ENCODE assay signal across 18 cellular contexts in genomic region chr17:20174588-20175265, GRCh38.
DNase-seq lines count a peak whose midpoint lies in the region; ATAC-seq and TF ChIP-seq lines count a peak whose summit lies in the region.
"Had no signal": no experiment of that assay in that cellular context is flagged by ENCODE, and none has a peak within 500 bp of the region (broad histone marks: within the 10 kb centered on the region; RNA-seq: fewer than 3 reads in every experiment).

No MANE protein-coding gene starts in this region.

- H3K4me3 Mint-ChIP-seq in activated CD4-positive, alpha-beta memory T cell treated with anti-CD3 and anti-CD28 coated beads, Interleukin-2, amount 10 ng/mL, durations not matched to agents 7 days and 5 days = no peak overlapping the region
- H3K4me3 Mint-ChIP-seq: activated naive CD8-positive, alpha-beta T cell treated with anti-CD3 and anti-CD28 coated beads, Interleukin-2, amount 10 ng/mL, durations not matched to agents 7 days and 5 days; stimulated activated effector memory CD8-positive, alpha-beta T cell treated with anti-CD3 and anti-CD28 coated beads, Interleukin-12 subunit alpha, Interleukin-12 subunit beta, amount 100 ng/mL, for 72 hours had no signal

- H3K27me3 ChIP-seq in PC-9 (ENCODE audit: insufficient read depth, low read depth) (no peaks in the 10 kb centered on the region), osteoblast (ENCODE audit: insufficient read depth, low read length) (no peaks in the 10 kb centered on the region)
- H3K27me3 ChIP-seq: BLaER1 treated with 17β-estradiol and CSF1 and Interleukin-3, amounts not matched to agents 10 nM and 100 nM; heart right ventricle; pancreas had no signal

- no peaks in the 10 kb centered on the region for H4K20me1 ChIP-seq in PC-9 (ENCODE audit: insufficient read depth)
- H4K20me1 ChIP-seq in osteoblast (ENCODE audit: insufficient read depth, low read length) = no peaks in the 10 kb centered on the region
- H4K20me1 ChIP-seq in OCI-LY7 (ENCODE audit: insufficient read depth, low read length) = no peaks in the 10 kb centered on the region

- H3K4me1 ChIP-seq in PC-9 (replicated peaks; ENCODE audit: insufficient read depth) (peaks cover 69% of the 10 kb centered on the region), osteoblast (ENCODE audit: insufficient read depth, low read length) (peaks cover 47% of the 10 kb centered on the region), OCI-LY7 (ENCODE audit: insufficient read depth, low read length, poor library complexity, severe bottlenecking) (no peaks in the 10 kb centered on the region)
- H3K4me1 ChIP-seq: pancreas had no signal

- H3K36me3 ChIP-seq in PC-9 (ENCODE audit: low read depth) (no peaks in the 10 kb centered on the region), osteoblast (ENCODE audit: insufficient read depth, low read length) (no peaks in the 10 kb centered on the region), OCI-LY7 (ENCODE audit: insufficient read depth, low read length) (no peaks in the 10 kb centered on the region)
- H3K36me3 ChIP-seq: heart right ventricle, pancreas had no signal

- POLR2A ChIA-PET in PC-9 (lab: Charles Lee; ENCODE audit: unreplicated experiment) (interaction anchor here (0.6 kb wide), 1 partner anchor 678 kb away, joined by 6 read pairs; no protein-coding TSS in a partner anchor), OCI-LY7 (lab: Charles Lee) (no interaction called here)
- POLR2A ChIA-PET in activated CD4-positive, alpha-beta memory T cell treated with anti-CD3 and anti-CD28 coated beads, Interleukin-2, amount 10 ng/mL, durations not matched to agents 7 days and 5 days (lab: Charles Lee) = no interaction called here

- H3K27ac ChIP-seq in PC-9 (peak overlapping the region; percentile 74), osteoblast (ENCODE audit: low read depth, low read length) (peak overlapping the region; percentile 60), OCI-LY7 (ENCODE audit: low read depth, low read length, poor library complexity, severe bottlenecking) (no peak overlapping the region)
- H3K27ac ChIP-seq: BLaER1 treated with 17β-estradiol and CSF1 and Interleukin-3, amounts not matched to agents 10 nM and 100 nM; heart right ventricle; pancreas had no signal

- intact Hi-C loops in PC-9 (cut with micrococcal nuclease; ENCODE audit: unreplicated experiment) (loop anchor here (5.0 kb wide), 1 partner anchor 33 kb away; no protein-coding TSS in a partner anchor), OCI-LY7 (cut with micrococcal nuclease; ENCODE audit: unreplicated experiment) (no loop called here)

- peaks cover 51% of the 10 kb centered on the region for H3F3A ChIP-seq in PC-9 (ENCODE audit: insufficient read depth, low read depth)

- no peaks in the 10 kb centered on the region for H3K4me1 Mint-ChIP-seq in activated CD4-positive, alpha-beta memory T cell treated with anti-CD3 and anti-CD28 coated beads, Interleukin-2, amount 10 ng/mL, durations not matched to agents 7 days and 5 days
- H3K4me1 Mint-ChIP-seq: activated naive CD8-positive, alpha-beta T cell treated with anti-CD3 and anti-CD28 coated beads, Interleukin-2, amount 10 ng/mL, durations not matched to agents 7 days and 5 days; stimulated activated effector memory CD8-positive, alpha-beta T cell treated with anti-CD3 and anti-CD28 coated beads, Interleukin-12 subunit alpha, Interleukin-12 subunit beta, amount 100 ng/mL, for 72 hours had no signal

- H3K9me2 ChIP-seq in PC-9 (ENCODE audit: insufficient read depth) (no peaks in the 10 kb centered on the region), OCI-LY7 (ENCODE audit: insufficient read depth, low read length) (no peaks in the 10 kb centered on the region)

- H3K36me3 Mint-ChIP-seq in activated CD4-positive, alpha-beta memory T cell treated with anti-CD3 and anti-CD28 coated beads, Interleukin-2, amount 10 ng/mL, durations not matched to agents 7 days and 5 days (ENCODE audit: low read depth) = no peaks in the 10 kb centered on the region
- H3K36me3 Mint-ChIP-seq: activated naive CD8-positive, alpha-beta T cell treated with anti-CD3 and anti-CD28 coated beads, Interleukin-2, amount 10 ng/mL, durations not matched to agents 7 days and 5 days; stimulated activated effector memory CD8-positive, alpha-beta T cell treated with anti-CD3 and anti-CD28 coated beads, Interleukin-12 subunit alpha, Interleukin-12 subunit beta, amount 100 ng/mL, for 72 hours had no signal

- H2AFZ ChIP-seq in PC-9 (no peak overlapping the region), osteoblast (ENCODE audit: low read length) (peak overlapping the region; percentile 69), OCI-LY7 (ENCODE audit: low read length) (no peak overlapping the region)

- no peak overlapping the region for H3K27ac Mint-ChIP-seq in activated CD4-positive, alpha-beta memory T cell treated with anti-CD3 and anti-CD28 coated beads, Interleukin-2, amount 10 ng/mL, durations not matched to agents 7 days and 5 days
- H3K27ac Mint-ChIP-seq: activated naive CD8-positive, alpha-beta T cell treated with anti-CD3 and anti-CD28 coated beads, Interleukin-2, amount 10 ng/mL, durations not matched to agents 7 days and 5 days; stimulated activated effector memory CD8-positive, alpha-beta T cell treated with anti-CD3 and anti-CD28 coated beads, Interleukin-12 subunit alpha, Interleukin-12 subunit beta, amount 100 ng/mL, for 72 hours had no signal

- peak overlapping the region; percentile 34; the same call in 1 of the 2 replicates for H3K4me3 ChIP-seq in PC-9
- H3K4me3 ChIP-seq in cardiac fibroblast (replicated peaks in 1 of 2; ENCODE audit: low read depth in 2 of 2, low read length in 2 of 2) = peak overlapping the region in 1 of 2 donors; percentile 30
- H3K4me3 ChIP-seq in osteoblast (ENCODE audit: insufficient read depth, low read length) = peak overlapping the region; percentile 40
- H3K4me3 ChIP-seq in OCI-LY7 (ENCODE audit: low read depth, low read length, poor library complexity, severe bottlenecking) = no peak overlapping the region
- H3K4me3 ChIP-seq: BLaER1 treated with 17β-estradiol and CSF1 and Interleukin-3, amounts not matched to agents 10 nM and 100 nM; heart right ventricle; lung; pancreas had no signal

- CTCF ChIA-PET in PC-9 (lab: Charles Lee) (interaction anchor here (0.6 kb wide), 1 partner anchor 62 kb away, joined by 4 read pairs; no protein-coding TSS in a partner anchor), OCI-LY7 (lab: Charles Lee; ENCODE audit: unreplicated experiment) (no interaction called here)
- CTCF ChIA-PET in activated CD4-positive, alpha-beta memory T cell treated with anti-CD3 and anti-CD28 coated beads, Interleukin-2, amount 10 ng/mL, durations not matched to agents 7 days and 5 days (lab: Charles Lee) = no interaction called here

- H3K4me2 ChIP-seq in PC-9 = peak overlapping the region; percentile 78
- peak overlapping the region; percentile 75 for H3K4me2 ChIP-seq in osteoblast (ENCODE audit: insufficient read depth, low read length)
- no peak overlapping the region for H3K4me2 ChIP-seq in OCI-LY7 (ENCODE audit: low read length)

- BruUV-seq in PC-9 (replicated peaks; lab: Mats Ljungman, UMichigan) (TSS peak; percentile 8), OCI-LY7 (replicated peaks; lab: Mats Ljungman, UMichigan) (no TSS peak)

- H3K9me3 Mint-ChIP-seq in activated CD4-positive, alpha-beta memory T cell treated with anti-CD3 and anti-CD28 coated beads, Interleukin-2, amount 10 ng/mL, durations not matched to agents 7 days and 5 days = no peaks in the 10 kb centered on the region
- H3K9me3 Mint-ChIP-seq: activated naive CD8-positive, alpha-beta T cell treated with anti-CD3 and anti-CD28 coated beads, Interleukin-2, amount 10 ng/mL, durations not matched to agents 7 days and 5 days; stimulated activated effector memory CD8-positive, alpha-beta T cell treated with anti-CD3 and anti-CD28 coated beads, Interleukin-12 subunit alpha, Interleukin-12 subunit beta, amount 100 ng/mL, for 72 hours had no signal

- no peak for TF ChIP-seq CTCF in PC-9 (conservative IDR thresholded peaks at IDR 0.05)
- no peak for TF ChIP-seq CTCF in cardiac fibroblast (IDR thresholded peaks at IDR 0.05; ENCODE audit: low read depth, low read length)
- no peak for TF ChIP-seq CTCF in osteoblast (IDR thresholded peaks at IDR 0.05; ENCODE audit: extremely low read depth, low read depth, low read length)
- no peak for TF ChIP-seq CTCF in OCI-LY7 (conservative IDR thresholded peaks at IDR 0.05; ENCODE audit: low read length)

- no peaks in the 10 kb centered on the region for H3K9me3 ChIP-seq in PC-9 (ENCODE audit: insufficient read depth, low read depth)
- H3K9me3 ChIP-seq in osteoblast (ENCODE audit: low read depth, low read length) = no peaks in the 10 kb centered on the region
- no peaks in the 10 kb centered on the region for H3K9me3 ChIP-seq in OCI-LY7 (ENCODE audit: low read length)
- H3K9me3 ChIP-seq: BLaER1 treated with 17β-estradiol and CSF1 and Interleukin-3, amounts not matched to agents 10 nM and 100 nM; heart right ventricle; pancreas had no signal

- ATAC-seq in GM21528 (IDR thresholded peaks at IDR 0.05; ENCODE audit: low FRiP score, unreplicated experiment) = no peak
- ATAC-seq: heart right ventricle; pancreas; stimulated activated effector memory CD8-positive, alpha-beta T cell treated with anti-CD3 and anti-CD28 coated beads, Interleukin-12 subunit alpha, Interleukin-12 subunit beta, amount 100 ng/mL, for 72 hours had no signal

- peak; percentile 85 for DNase-seq in Daoy (ENCODE audit: low read depth)
- peak; percentile 83 to 84 for DNase-seq in PC-9
- peak; percentile 33 to 90 for DNase-seq in cardiac fibroblast (ENCODE audit: low read depth in 2 of 2)
- DNase-seq in osteoblast (ENCODE audit: insufficient read length, low spot score, missing footprints) = peak; percentile 71
- no peak for DNase-seq in OCI-LY7 (ENCODE audit: low spot score)
- DNase-seq in mesenteric fat pad (ENCODE audit: low spot score) = no peak
- no peak for DNase-seq in activated CD4-positive, alpha-beta memory T cell treated with anti-CD3 and anti-CD28 coated beads, Interleukin-2, amount 10 ng/mL, durations not matched to agents 7 days and 5 days
- DNase-seq: activated CD8-positive, alpha-beta memory T cell treated with anti-CD3 and anti-CD28 coated beads, Interleukin-2, amount 50 U/mL, for 48 hours; activated naive CD8-positive, alpha-beta T cell treated with anti-CD3 and anti-CD28 coated beads, Interleukin-2, amount 10 ng/mL, durations not matched to agents 7 days and 5 days; heart right ventricle; NCI-H524; pancreas; SIG-M5; stimulated activated CD4-positive, alpha-beta T cell treated with anti-CD3 and anti-CD28 coated beads, Interleukin-2, amount 100 ng/mL, for 24 hours had no signal

- H3K79me2 ChIP-seq in PC-9 (ENCODE audit: low read depth) = peaks cover 90% of the 10 kb centered on the region
- H3K79me2 ChIP-seq in osteoblast (ENCODE audit: insufficient read depth, low read length) = peaks cover 82% of the 10 kb centered on the region
- no peaks in the 10 kb centered on the region for H3K79me2 ChIP-seq in OCI-LY7 (ENCODE audit: insufficient read depth, low read depth, low read length)

- H3K27me3 Mint-ChIP-seq in activated CD4-positive, alpha-beta memory T cell treated with anti-CD3 and anti-CD28 coated beads, Interleukin-2, amount 10 ng/mL, durations not matched to agents 7 days and 5 days = no peaks in the 10 kb centered on the region

Comparison
In these comparisons a context has a peak if more than half of its experiments do, and no peak if none do; other contexts are left out.
1. DNase-seq: peak in Daoy (single experiment), PC-9 (2 of 2), cardiac fibroblast (2 of 2) and osteoblast (single experiment); none in OCI-LY7 (single experiment), mesenteric fat pad (single experiment) and activated CD4-positive, alpha-beta memory T cell treated with anti-CD3 and anti-CD28 coated beads, Interleukin-2, amount 10 ng/mL, durations not matched to agents 7 days and 5 days (single experiment).